7 cellular contexts compared by ENCODE assay signal in the genomic region with DNA sequence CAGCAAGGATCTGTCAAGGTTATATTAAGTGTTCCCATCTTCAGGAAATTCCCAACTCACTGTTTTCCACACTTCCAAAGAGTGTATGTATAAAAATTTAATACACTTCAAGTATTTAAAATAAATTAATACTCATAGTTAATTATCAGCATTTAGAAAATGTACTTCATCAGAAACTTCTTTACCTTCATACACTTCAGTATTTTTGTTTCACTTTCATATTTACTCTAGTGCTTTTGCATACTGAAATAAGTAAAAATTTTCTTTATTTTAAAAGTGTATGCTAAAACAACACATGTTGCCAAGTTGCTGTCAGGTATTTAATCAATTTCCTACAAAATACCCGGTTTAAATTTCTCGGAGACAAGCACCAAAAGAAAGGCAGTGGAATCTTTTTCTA.
DNase-seq lines count a peak whose midpoint lies in the region; ATAC-seq and TF ChIP-seq lines count a peak whose summit lies in the region.

No MANE protein-coding gene starts in this region.

- H3K4me3 Mint-ChIP-seq in nephron progenitor cell = no peak overlapping the region

- H3K9ac ChIP-seq in rectal smooth muscle tissue (ENCODE audit: low read length) = no peak overlapping the region

- H3K27ac ChIP-seq in rectal smooth muscle tissue (ENCODE audit: low read depth, low read length) = no peak overlapping the region

- no peaks in the 10 kb centered on the region for H3K36me3 ChIP-seq in rectal smooth muscle tissue (ENCODE audit: control insufficient read depth, insufficient read depth, low read length)

- H3K4me1 Mint-ChIP-seq in nephron progenitor cell = no peaks in the 10 kb centered on the region

- no peak overlapping the region for H3K27ac Mint-ChIP-seq in nephron progenitor cell

- no peaks in the 10 kb centered on the region for H3K27me3 Mint-ChIP-seq in nephron progenitor cell (ENCODE audit: low read depth, poor library complexity)

- H3K27me3 ChIP-seq in rectal smooth muscle tissue (ENCODE audit: control insufficient read depth, insufficient read depth, low read length) = no peaks in the 10 kb centered on the region

- TF ChIP-seq CTCF in astrocyte of the spinal cord (IDR thresholded peaks at IDR 0.05; ENCODE audit: low read depth, low read length) = no peak
- TF ChIP-seq CTCF in nephron progenitor cell (IDR thresholded peaks at IDR 0.05) = no peak

- no peaks in the 10 kb centered on the region for H3K36me3 Mint-ChIP-seq in nephron progenitor cell (ENCODE audit: low read depth)

- in situ Hi-C loops in astrocyte of the spinal cord (cut with HindIII; ENCODE audit: low sequenced_read_pairs) = no loop called here

- H3K9me3 Mint-ChIP-seq in nephron progenitor cell = no peaks in the 10 kb centered on the region

- H3K4me1 ChIP-seq in rectal smooth muscle tissue (ENCODE audit: control insufficient read depth, insufficient read depth, low read length) = peaks cover 9% of the 10 kb centered on the region

- H3K4me3 ChIP-seq in astrocyte of the spinal cord (ENCODE audit: low read depth, low read length) (peak overlapping the region; percentile 14), rectal smooth muscle tissue (ENCODE audit: low read length) (peak overlapping the region; percentile 12)

- ATAC-seq in GM19324 (IDR thresholded peaks at IDR 0.05; ENCODE audit: low FRiP score, unreplicated experiment) (peak; percentile 32), HG03066 (IDR thresholded peaks at IDR 0.05; ENCODE audit: low read depth, unreplicated experiment) (peak; percentile 48), GM18517 (IDR thresholded peaks at IDR 0.05; ENCODE audit: unreplicated experiment) (no peak)

- DNase-seq in astrocyte of the spinal cord (ENCODE audit: low read depth, low spot score) (no peak), amniotic stem cell (lab: John Stamatoyannopoulos, UW) (no peak), nephron progenitor cell (no peak)
